8 cellular contexts compared by ENCODE assay signal in genomic region chr13:57624565-57625435, GRCh38.
A peak's percentile ranks its signal among the peaks of the same experiment; 100 is the strongest.
DNase-seq lines count a peak whose midpoint lies in the region; ATAC-seq and TF ChIP-seq lines count a peak whose summit lies in the region.

No MANE protein-coding gene starts in this region.

- TF ChIP-seq CTCF in foreskin fibroblast (IDR thresholded peaks at IDR 0.05; ENCODE audit: low read depth, low read length) = peak; percentile 79

- DNase-seq in DMS114 treated with DMSO at 0.1 percent for 48 hours (lab: John Stamatoyannopoulos, UW; ENCODE audit: unreplicated experiment) (peak; percentile 26), MV-4-11 (lab: John Stamatoyannopoulos, UW) (peak; percentile 47), SKM-1 treated with dmso at 0.1 percent for 144 hours (lab: John Stamatoyannopoulos, UW; ENCODE audit: unreplicated experiment) (peak; percentile 45), foreskin fibroblast (peak in 1 of 2 donors; percentile 8), retina (peak; percentile 67)
- no peak for DNase-seq in activated T-cell treated with anti-CD3 and anti-CD28 coated beads, Interleukin-2, amount 50 U/mL, for 1 hour
- no peak for DNase-seq in effector CD4-positive, alpha-beta T cell

- peak; percentile 66 for ATAC-seq in GM21717 (IDR thresholded peaks at IDR 0.05; ENCODE audit: unreplicated experiment)

- H3K4me3 ChIP-seq in foreskin fibroblast (ENCODE audit: low read depth in 1 of 2, low read length in 2 of 2) = no peak overlapping the region

Comparison
In these comparisons a context has a peak if more than half of its experiments do, and no peak if none do; other contexts are left out.
1. DNase-seq: peak in DMS114 treated with DMSO at 0.1 percent for 48 hours (single experiment), MV-4-11 (single experiment), SKM-1 treated with dmso at 0.1 percent for 144 hours (single experiment) and retina (single experiment); none in activated T-cell treated with anti-CD3 and anti-CD28 coated beads, Interleukin-2, amount 50 U/mL, for 1 hour (single experiment) and effector CD4-positive, alpha-beta T cell (single experiment).